ENCODE assay signal across 21 cellular contexts in the genomic region with DNA sequence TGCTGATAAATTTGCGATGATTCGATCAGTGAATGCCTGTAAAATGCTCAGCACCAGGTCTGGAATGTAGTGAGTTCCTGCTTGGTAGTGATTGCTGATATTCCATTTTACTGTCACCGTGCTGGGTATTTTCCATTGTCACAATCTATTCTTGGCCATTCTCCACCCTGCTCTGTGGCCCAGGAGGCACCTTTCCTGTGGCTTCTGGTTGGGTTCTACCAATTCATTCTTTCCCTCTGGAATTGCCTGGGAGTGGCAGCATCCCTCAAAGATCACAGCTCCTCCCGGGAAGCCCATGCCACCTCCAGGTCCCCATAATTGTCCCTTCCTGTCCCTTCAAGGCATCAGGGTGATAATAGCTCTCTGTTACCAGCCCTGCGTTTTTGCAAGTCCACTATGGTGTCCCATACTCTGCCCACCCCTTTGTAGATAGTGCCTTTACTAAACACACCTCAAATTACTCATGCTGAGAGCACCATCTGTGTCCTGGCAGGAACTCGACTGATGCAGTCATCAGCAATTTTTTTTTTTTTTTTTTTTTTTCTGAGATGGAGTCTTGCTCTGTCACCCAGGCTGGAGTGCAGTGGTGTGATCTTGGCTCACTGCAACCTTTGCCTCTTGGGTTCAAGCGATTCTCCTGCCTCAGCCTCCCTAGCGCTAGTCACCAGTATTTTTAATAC.
DNase-seq lines count a peak whose midpoint lies in the region; ATAC-seq, FAIRE-seq and TF ChIP-seq lines count a peak whose summit lies in the region.
"Had no signal": no experiment of that assay in that cellular context is flagged by ENCODE, and none has a peak within 500 bp of the region (broad histone marks: within the 10 kb centered on the region; RNA-seq: fewer than 3 reads in every experiment).

No MANE protein-coding gene starts in this region.

- H3K9me3 ChIP-seq in astrocyte (ENCODE audit: insufficient read depth, low read depth, low read length) (no peaks in the 10 kb centered on the region), neural cell (ENCODE audit: low read length) (no peaks in the 10 kb centered on the region), mucosa of descending colon (no peaks in the 10 kb centered on the region), testis (no peaks in the 10 kb centered on the region)
- H3K9me3 ChIP-seq: SJSA1, uterus had no signal

- H3K4me2 ChIP-seq in astrocyte (ENCODE audit: low read length) = no peak overlapping the region
- no peak overlapping the region for H3K4me2 ChIP-seq in neural cell (ENCODE audit: low read length)

- H3K9me3 Mint-ChIP-seq in astrocyte (ENCODE audit: unreplicated experiment) = peaks cover 1% of the 10 kb centered on the region
- H3K9me3 Mint-ChIP-seq: activated naive CD4-positive, alpha-beta T cell treated with anti-CD3 and anti-CD28 coated beads, Interleukin-2, amount 50 U/mL, for 24 hours; CD4-positive, alpha-beta T cell; mesothelial cell of epicardium had no signal

- TF ChIP-seq RAD21 in neural cell (conservative IDR thresholded peaks at IDR 0.05) = no peak

- TF ChIP-seq EP300 in neural cell (conservative IDR thresholded peaks at IDR 0.05; ENCODE audit: poor library complexity, severe bottlenecking) = no peak

- H3K4me3 ChIP-seq in astrocyte (ENCODE audit: insufficient read depth, low read depth, low read length) = no peak overlapping the region
- no peak overlapping the region for H3K4me3 ChIP-seq in neural cell (ENCODE audit: low read length)
- H3K4me3 ChIP-seq in mucosa of descending colon = no peak overlapping the region
- no peak overlapping the region for H3K4me3 ChIP-seq in testis
- H3K4me3 ChIP-seq: SJSA1, uterus had no signal

- intact Hi-C loops in mucosa of descending colon (cut with DNase I, micrococcal nuclease) = loop anchor here in 1 of 2 donors (10.0 kb wide), 1 partner anchor 862 kb away; no protein-coding TSS in a partner anchor
- intact Hi-C loops in testis (cut with DNase I; ENCODE audit: low total_unique reads) = no loop called here

- H3F3A ChIP-seq in neural cell (ENCODE audit: insufficient read depth, low read length, poor library complexity, severe bottlenecking) = no peaks in the 10 kb centered on the region

- DNase-seq in NCI-H2171 treated with DMSO at 0.1 percent for 48 hours (lab: John Stamatoyannopoulos, UW) = peak; percentile 66
- no peak for DNase-seq in NCI-H2171 (lab: John Stamatoyannopoulos, UW)
- peak; percentile 27 for DNase-seq in NCI-H1694 treated with DMSO at 0.1 percent for 48 hours (lab: John Stamatoyannopoulos, UW)
- peak; percentile 25 for DNase-seq in astrocyte (ENCODE audit: low read depth)
- no peak for DNase-seq in mucosa of descending colon
- DNase-seq in NCI-H510A (lab: John Stamatoyannopoulos, UW) = no peak
- no peak for DNase-seq in testis
- DNase-seq: activated CD4-positive, alpha-beta T cell treated with anti-CD3 and anti-CD28 coated beads for 4 hours; CD4-positive, alpha-beta T cell; H9; hippocampal formation; kidney glomerular epithelial cell; T-helper 9 cell; uterus had no signal

- ATAC-seq in mucosa of descending colon = no peak

- no peak for TF ChIP-seq POLR2A in testis (IDR thresholded peaks at IDR 0.05)

- H3K27ac ChIP-seq in astrocyte (ENCODE audit: low read depth, low read length) (no peak overlapping the region), neural cell (ENCODE audit: low read length) (no peak overlapping the region), testis (no peak overlapping the region)
- H3K27ac ChIP-seq: SJSA1, uterus had no signal

- H3K27me3 Mint-ChIP-seq in astrocyte (ENCODE audit: low read depth, unreplicated experiment) = peaks cover 42% of the 10 kb centered on the region

- TF ChIP-seq CTCF in astrocyte (IDR thresholded peaks at IDR 0.05; ENCODE audit: insufficient read depth, low read depth, low read length) (no peak), neural cell (IDR thresholded peaks at IDR 0.05; ENCODE audit: poor library complexity, severe bottlenecking) (no peak), mucosa of descending colon (IDR thresholded peaks at IDR 0.05) (no peak), testis (IDR thresholded peaks at IDR 0.05) (no peak)

- 83 to 87% methylated on average over 8 of the region's 8 CpGs for WGBS in testis, 2 donors

- H4K20me1 ChIP-seq in astrocyte (ENCODE audit: insufficient read depth, low read length) = no peaks in the 10 kb centered on the region
- no peaks in the 10 kb centered on the region for H4K20me1 ChIP-seq in neural cell (ENCODE audit: insufficient read depth)

- H3K9me2 ChIP-seq in neural cell (ENCODE audit: insufficient read depth, low read length) = no peaks in the 10 kb centered on the region

- no peaks in the 10 kb centered on the region for H3K4me1 ChIP-seq in astrocyte (ENCODE audit: insufficient read depth, low read length)
- H3K4me1 ChIP-seq in mucosa of descending colon (ENCODE audit: low read depth) = no peaks in the 10 kb centered on the region
- H3K4me1 ChIP-seq in testis = no peaks in the 10 kb centered on the region
- H3K4me1 ChIP-seq: SJSA1, uterus had no signal

- H3K36me3 ChIP-seq in astrocyte (ENCODE audit: insufficient read depth, low read length) (no peaks in the 10 kb centered on the region), neural cell (ENCODE audit: insufficient read depth, low read length) (no peaks in the 10 kb centered on the region), mucosa of descending colon (ENCODE audit: low read depth) (no peaks in the 10 kb centered on the region), testis (ENCODE audit: low read depth, missing control alignments) (no peaks in the 10 kb centered on the region)
- H3K36me3 ChIP-seq: SJSA1, uterus had no signal

- H3K79me2 ChIP-seq in astrocyte (ENCODE audit: insufficient read depth, low read length) = no peaks in the 10 kb centered on the region
- H3K79me2 ChIP-seq in neural cell (replicated peaks; ENCODE audit: insufficient read depth, low read length) = no peaks in the 10 kb centered on the region

- no peak overlapping the region for H3K9ac ChIP-seq in astrocyte (ENCODE audit: low read length)
- no peak overlapping the region for H3K9ac ChIP-seq in neural cell (ENCODE audit: low read length)

- FAIRE-seq in astrocyte (lab: Jason Lieb, UNC) = no peak
- FAIRE-seq: A204.1, G401.6 had no signal

- no peaks in the 10 kb centered on the region for H3K36me3 Mint-ChIP-seq in astrocyte (ENCODE audit: low read depth, unreplicated experiment)
- H3K36me3 Mint-ChIP-seq: activated naive CD4-positive, alpha-beta T cell treated with anti-CD3 and anti-CD28 coated beads, Interleukin-2, amount 50 U/mL, for 24 hours; brain; mesothelial cell of epicardium had no signal

- H2AFZ ChIP-seq in astrocyte (ENCODE audit: low read depth, low read length) = no peak overlapping the region
- no peak overlapping the region for H2AFZ ChIP-seq in neural cell (ENCODE audit: low read depth, low read length)

- H3K27me3 ChIP-seq in astrocyte (ENCODE audit: insufficient read depth, low read length) (peaks cover 21% of the 10 kb centered on the region), neural cell (ENCODE audit: insufficient read depth, low read depth, low read length) (no peaks in the 10 kb centered on the region), testis (no peaks in the 10 kb centered on the region)
- H3K27me3 ChIP-seq: SJSA1, uterus had no signal

- H3K27ac Mint-ChIP-seq in astrocyte (ENCODE audit: unreplicated experiment) = no peak overlapping the region
- H3K27ac Mint-ChIP-seq: activated naive CD4-positive, alpha-beta T cell treated with anti-CD3 and anti-CD28 coated beads, Interleukin-2, amount 50 U/mL, for 24 hours; CD4-positive, alpha-beta T cell; H9; mesothelial cell of epicardium had no signal

- H3K4me1 Mint-ChIP-seq in astrocyte (ENCODE audit: low read depth, unreplicated experiment) = peaks cover 2% of the 10 kb centered on the region
- H3K4me1 Mint-ChIP-seq: mesothelial cell of epicardium had no signal

- no peak overlapping the region for H3K4me3 Mint-ChIP-seq in astrocyte (ENCODE audit: unreplicated experiment)
- H3K4me3 Mint-ChIP-seq: activated naive CD4-positive, alpha-beta T cell treated with anti-CD3 and anti-CD28 coated beads, Interleukin-2, amount 50 U/mL, for 24 hours; brain; CD4-positive, alpha-beta T cell; H9; mesothelial cell of epicardium had no signal

TF ChIP-seq in neural cell, 6 proteins besides CTCF, POLR2A, EP300 and RAD21:
- peak; percentile 15 for TF ChIP-seq POLR2AphosphoS5 (IDR thresholded peaks at IDR 0.05)
- TF ChIP-seq SMC3 (conservative IDR thresholded peaks at IDR 0.05; ENCODE audit: poor library complexity) = no peak

Comparison
In these comparisons a context has a peak if more than half of its experiments do, and no peak if none do; other contexts are left out.
1. DNase-seq: peak in NCI-H2171 treated with DMSO at 0.1 percent for 48 hours (single experiment), NCI-H1694 treated with DMSO at 0.1 percent for 48 hours (single experiment) and astrocyte (single experiment); none in NCI-H2171 (single experiment), mucosa of descending colon (0 of 3), NCI-H510A (single experiment) and testis (single experiment).